In genomic region chr18:31497404-31497710, GRCh38 we compare ENCODE assay signal across 9 cellular contexts. TPM values are rescaled to one million over a fixed set of nuclear protein-coding genes. Genes with fewer than 3 reads are reported as not detected.
DNase-seq lines count a peak whose midpoint lies in the region; ATAC-seq and TF ChIP-seq lines count a peak whose summit lies in the region.
"Had no signal": no experiment of that assay in that cellular context is flagged by ENCODE, and none has a peak within 500 bp of the region (broad histone marks: within the 10 kb centered on the region; RNA-seq: fewer than 3 reads in every experiment).

No MANE protein-coding gene starts in this region.

- H3K36me3 Mint-ChIP-seq in Calu3 (ENCODE audit: insufficient read depth, unreplicated experiment) (peaks cover 28% of the 10 kb centered on the region), osteocyte (ENCODE audit: unreplicated experiment) (no peaks in the 10 kb centered on the region)

- no peak for TF ChIP-seq CTCF in Calu3 (IDR thresholded peaks at IDR 0.05; ENCODE audit: unreplicated experiment)
- TF ChIP-seq CTCF in RWPE2 (IDR thresholded peaks at IDR 0.05; ENCODE audit: poor library complexity, severe bottlenecking), result no peak
- TF ChIP-seq CTCF in osteocyte (IDR thresholded peaks at IDR 0.05), result no peak

- H3K4me3 ChIP-seq in RWPE2 (ENCODE audit: severe bottlenecking), result peak overlapping the region; percentile 82

- peaks cover 20% of the 10 kb centered on the region for H3K4me1 Mint-ChIP-seq in Calu3 (ENCODE audit: low read depth, unreplicated experiment)
- peaks cover 9% of the 10 kb centered on the region for H3K4me1 Mint-ChIP-seq in osteocyte (ENCODE audit: unreplicated experiment)

- H3K27ac Mint-ChIP-seq in Calu3 (ENCODE audit: unreplicated experiment), result peak overlapping the region; percentile 85
- H3K27ac Mint-ChIP-seq in osteocyte (ENCODE audit: unreplicated experiment), result no peak overlapping the region

- H3K36me3 ChIP-seq in RWPE2 (ENCODE audit: low read depth), result peaks cover 12% of the 10 kb centered on the region

- no peaks in the 10 kb centered on the region for H3K27me3 ChIP-seq in RWPE2 (ENCODE audit: insufficient read depth, poor library complexity, severe bottlenecking)

- DNase-seq in Calu3 (no peak), RWPE2 (ENCODE audit: low spot score) (no peak), left cardiac atrium (peak; percentile 23), osteocyte (ENCODE audit: extremely low spot score, unreplicated experiment) (no peak), NCI-H1694 (lab: John Stamatoyannopoulos, UW) (no peak), SHP77 treated with DMSO at 0.1 percent for 48 hours (lab: John Stamatoyannopoulos, UW) (no peak)
- DNase-seq in activated CD8-positive, alpha-beta memory T cell treated with anti-CD3 and anti-CD28 coated beads, Interleukin-2, amount 50 U/mL, for 48 hours, result no peak
- DNase-seq: T-helper 9 cell had no signal

- H3K9me3 Mint-ChIP-seq in Calu3 (ENCODE audit: low read depth, unreplicated experiment) (no peaks in the 10 kb centered on the region), osteocyte (ENCODE audit: unreplicated experiment) (no peaks in the 10 kb centered on the region)

- peaks cover 12% of the 10 kb centered on the region for H3K4me1 ChIP-seq in RWPE2 (ENCODE audit: insufficient read depth, poor library complexity, severe bottlenecking)

- peak overlapping the region; percentile 79 for H3K27ac ChIP-seq in RWPE2 (ENCODE audit: poor library complexity, severe bottlenecking)

- peak overlapping the region; percentile 80 for H3K4me3 Mint-ChIP-seq in Calu3 (ENCODE audit: low read depth, unreplicated experiment)
- H3K4me3 Mint-ChIP-seq in osteocyte (ENCODE audit: unreplicated experiment), result peak overlapping the region; percentile 57

- H3K27me3 Mint-ChIP-seq in Calu3 (ENCODE audit: unreplicated experiment) (no peaks in the 10 kb centered on the region), osteocyte (ENCODE audit: unreplicated experiment) (peaks cover 11% of the 10 kb centered on the region)

- intact Hi-C loops in Calu3 (cut with micrococcal nuclease; ENCODE audit: unreplicated experiment) (loop anchor here (10.0 kb wide), 1 partner anchor 403 kb away; no protein-coding TSS in a partner anchor), left cardiac atrium (cut with DNase I) (loop anchor here in 1 of 2 donors (5.0 kb wide), 1 partner anchor 220 kb away; no protein-coding TSS in a partner anchor)

- CTCF ChIA-PET in Calu3 (lab: Charles Lee), result no interaction called here

- no TSS peak for BruUV-seq in Calu3 (replicated peaks; lab: Mats Ljungman, UMichigan)

- no peaks in the 10 kb centered on the region for H3K9me3 ChIP-seq in RWPE2 (ENCODE audit: severe bottlenecking)

- ATAC-seq in RWPE2 (ENCODE audit: low read depth) (no peak), left cardiac atrium (no peak), HG03025 (IDR thresholded peaks at IDR 0.05; ENCODE audit: low FRiP score, unreplicated experiment) (no peak)

RNA-seq across cellular contexts. Expression of gene DSG2, which starts 0.6 kb away (rescaled TPM):
- total RNA-seq in Calu3 (2022), result 194 and 196 TPM in 2 replicates
- total RNA-seq in left cardiac atrium, result 10 to 100 TPM; 47.5 to 51.0 TPM
- total RNA-seq in osteocyte, result 16.6 and 18.5 TPM in 2 replicates

RNA-seq across cellular contexts. Expression of gene DSG3, which starts 49.8 kb away (rescaled TPM):
- total RNA-seq in Calu3 (2022) (1.2 and 1.8 TPM in 2 replicates), left cardiac atrium (not detected), osteocyte (not detected in 2 replicates)
